10 cellular contexts compared by ENCODE assay signal in genomic region chr17:20206068-20206467, GRCh38.
DNase-seq lines count a peak whose midpoint lies in the region; ATAC-seq and TF ChIP-seq lines count a peak whose summit lies in the region.
"Had no signal": no experiment of that assay in that cellular context is flagged by ENCODE, and none has a peak within 500 bp of the region (broad histone marks: within the 10 kb centered on the region; RNA-seq: fewer than 3 reads in every experiment).

No MANE protein-coding gene starts in this region.

- peak; percentile 19 for DNase-seq in NCI-H82 (lab: John Stamatoyannopoulos, UW)
- no peak for DNase-seq in NCI-H82 treated with DMSO at 0.1 percent for 48 hours (lab: John Stamatoyannopoulos, UW; ENCODE audit: unreplicated experiment)
- DNase-seq in SK-N-SH = no peak
- DNase-seq in erythroblast (lab: John Stamatoyannopoulos, UW) = peak; percentile 77
- DNase-seq in stimulated activated CD4-positive, alpha-beta T cell treated with anti-CD3 and anti-CD28 coated beads, TNF-alpha, amount 100 ng/mL, for 48 hours (ENCODE audit: low read depth in 3 of 3) = peak in 2 of 3 donors; percentile 10 to 20
- no peak for DNase-seq in HFFc6
- no peak for DNase-seq in GM13977 (ENCODE audit: low spot score)
- DNase-seq: activated effector memory CD4-positive, alpha-beta T cell treated with anti-CD3 and anti-CD28 coated beads, Interleukin-2, amount 50 U/mL, for 16 hours; NCI-H1092 had no signal

- H3K27ac Mint-ChIP-seq in HFFc6 = no peak overlapping the region

- CTCF ChIA-PET in SK-N-SH (lab: Yijun Ruan, JAX) = interaction anchor here (1.5 to 1.8 kb wide), 3 partner anchors 21 to 85 kb away, joined by 3 to 8 read pairs (median 4); no protein-coding TSS in a partner anchor

- H3K36me3 ChIP-seq in SK-N-SH (replicated peaks in 1 of 2; ENCODE audit: control insufficient read depth in 1 of 2, insufficient read depth in 2 of 2, low read length in 1 of 2) = no peaks in the 10 kb centered on the region

- TF ChIP-seq EP300 in SK-N-SH (IDR thresholded peaks at IDR 0.05; ENCODE audit: borderline replicate concordance in 1 of 2, low read depth in 1 of 2, low read length in 1 of 2) = no peak

- peaks cover 67% of the 10 kb centered on the region for H3K4me1 Mint-ChIP-seq in HFFc6 (ENCODE audit: low read depth)

- no peak for TF ChIP-seq POLR2A in erythroblast (IDR thresholded peaks at IDR 0.05; ENCODE audit: low read length)

- in situ Hi-C loops in GM13977 (cut with MboI; ENCODE audit: low pct_unique_long_range_greater_than_20kb, low sequenced_read_pairs, unreplicated experiment) = no loop called here

- POLR2A ChIA-PET in SK-N-SH (lab: Yijun Ruan, JAX) = no interaction called here

- peaks cover 21% of the 10 kb centered on the region for H3F3A ChIP-seq in SK-N-SH (replicated peaks; ENCODE audit: insufficient read depth)

- TF ChIP-seq RAD21 in SK-N-SH (IDR thresholded peaks at IDR 0.05; ENCODE audit: low read length) = no peak

- no peak overlapping the region for H2AFZ ChIP-seq in SK-N-SH (ENCODE audit: low read depth)

- no peaks in the 10 kb centered on the region for H3K27me3 ChIP-seq in SK-N-SH (ENCODE audit: insufficient read depth)

- H4K20me1 ChIP-seq in SK-N-SH (ENCODE audit: insufficient read depth) = no peaks in the 10 kb centered on the region

- H3K9me2 ChIP-seq in SK-N-SH = no peaks in the 10 kb centered on the region

- no peak for TF ChIP-seq CTCF in SK-N-SH (IDR thresholded peaks at IDR 0.05)
- no peak for TF ChIP-seq CTCF in HFFc6 (IDR thresholded peaks at IDR 0.05)
- no peak for TF ChIP-seq CTCF in GM13977 (IDR thresholded peaks at IDR 0.05; ENCODE audit: extremely low read depth, insufficient read depth, missing control alignments)

- H3K9ac ChIP-seq in SK-N-SH = no peak overlapping the region

- WGBS in SK-N-SH (ENCODE audit: low lambda C conversion rate) = 81% methylated on average over 3 of the region's 3 CpGs

- peaks cover 0 to 6% of the 10 kb centered on the region in 2 experiments; a peak in 2 of 4 replicates for H3K4me1 ChIP-seq in SK-N-SH (ENCODE audit: control insufficient read depth in 1 of 2, insufficient read depth in 2 of 2, low read depth in 1 of 2, low read length in 1 of 2)

- no peaks in the 10 kb centered on the region for H3K9me3 ChIP-seq in SK-N-SH

- H3K4me3 ChIP-seq in SK-N-SH (ENCODE audit: low read depth in 2 of 2, low read length in 1 of 2) = no peak overlapping the region

- H3K4me2 ChIP-seq in SK-N-SH = 0 out of 2 replicates have a peak overlapping the region, but pooled peaks have one; percentile 7

- H3K9me3 Mint-ChIP-seq in HFFc6 = no peaks in the 10 kb centered on the region

- H3K27ac ChIP-seq in SK-N-SH (ENCODE audit: low read depth in 2 of 2, low read length in 1 of 2) = peak overlapping the region in 1 of 2 experiments; percentile 67; a peak in 3 of 4 replicates

- no peaks in the 10 kb centered on the region; the same call in none of the 2 replicates for H3K27me3 Mint-ChIP-seq in HFFc6 (ENCODE audit: insufficient read depth)

- peaks cover 15% of the 10 kb centered on the region; the same call in 1 of the 2 replicates for H3K36me3 Mint-ChIP-seq in HFFc6 (ENCODE audit: low read depth)

- no peaks in the 10 kb centered on the region for H3K79me2 ChIP-seq in SK-N-SH (ENCODE audit: insufficient read depth)

- no peak overlapping the region for H3K4me3 Mint-ChIP-seq in HFFc6

- no peak for ATAC-seq in GM21717 (IDR thresholded peaks at IDR 0.05; ENCODE audit: unreplicated experiment)

TF ChIP-seq in SK-N-SH, 30 proteins besides CTCF, POLR2A, EP300 and RAD21 (continues in another document):
- TF ChIP-seq TEAD4 (IDR thresholded peaks at IDR 0.05; ENCODE audit: borderline replicate concordance, insufficient read depth) (no peak), POLR2AphosphoS5 (IDR thresholded peaks at IDR 0.05; ENCODE audit: low read depth, low read length) (no peak), GATA2 (CRISPR knock-in tag; IDR thresholded peaks at IDR 0.05) (no peak), TCF12 (IDR thresholded peaks at IDR 0.05) (no peak), REST (IDR thresholded peaks at IDR 0.05; ENCODE audit: low read depth, low read length) (no peak), SIN3A (IDR thresholded peaks at IDR 0.05; ENCODE audit: borderline replicate concordance, low read depth, low read length) (no peak), TAF1 (IDR thresholded peaks at IDR 0.05; ENCODE audit: borderline replicate concordance, low read depth, low read length) (no peak), MAX (IDR thresholded peaks at IDR 0.05; ENCODE audit: low read depth) (no peak), NFIC (IDR thresholded peaks at IDR 0.05; ENCODE audit: borderline replicate concordance) (no peak), MXI1 (IDR thresholded peaks at IDR 0.05; ENCODE audit: low read depth, low read length) (no peak), FOSL2 (IDR thresholded peaks at IDR 0.05; ENCODE audit: borderline replicate concordance, low read depth) (no peak), JUND (IDR thresholded peaks at IDR 0.05) (no peak), RFX5 (IDR thresholded peaks at IDR 0.05; ENCODE audit: low read length) (no peak), ELF1 (IDR thresholded peaks at IDR 0.05) (no peak)
- TF ChIP-seq, protein P1, sequence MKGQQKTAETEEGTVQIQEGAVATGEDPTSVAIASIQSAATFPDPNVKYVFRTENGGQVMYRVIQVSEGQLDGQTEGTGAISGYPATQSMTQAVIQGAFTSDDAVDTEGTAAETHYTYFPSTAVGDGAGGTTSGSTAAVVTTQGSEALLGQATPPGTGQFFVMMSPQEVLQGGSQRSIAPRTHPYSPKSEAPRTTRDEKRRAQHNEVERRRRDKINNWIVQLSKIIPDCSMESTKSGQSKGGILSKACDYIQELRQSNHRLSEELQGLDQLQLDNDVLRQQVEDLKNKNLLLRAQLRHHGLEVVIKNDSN (IDR thresholded peaks at IDR 0.05; ENCODE audit: borderline replicate concordance, low read depth) = no peak
- TF ChIP-seq, protein P2, sequence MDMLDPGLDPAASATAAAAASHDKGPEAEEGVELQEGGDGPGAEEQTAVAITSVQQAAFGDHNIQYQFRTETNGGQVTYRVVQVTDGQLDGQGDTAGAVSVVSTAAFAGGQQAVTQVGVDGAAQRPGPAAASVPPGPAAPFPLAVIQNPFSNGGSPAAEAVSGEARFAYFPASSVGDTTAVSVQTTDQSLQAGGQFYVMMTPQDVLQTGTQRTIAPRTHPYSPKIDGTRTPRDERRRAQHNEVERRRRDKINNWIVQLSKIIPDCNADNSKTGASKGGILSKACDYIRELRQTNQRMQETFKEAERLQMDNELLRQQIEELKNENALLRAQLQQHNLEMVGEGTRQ (IDR thresholded peaks at IDR 0.05; ENCODE audit: borderline replicate concordance, low read depth, low read length) = no peak
- TF ChIP-seq, protein P3, sequence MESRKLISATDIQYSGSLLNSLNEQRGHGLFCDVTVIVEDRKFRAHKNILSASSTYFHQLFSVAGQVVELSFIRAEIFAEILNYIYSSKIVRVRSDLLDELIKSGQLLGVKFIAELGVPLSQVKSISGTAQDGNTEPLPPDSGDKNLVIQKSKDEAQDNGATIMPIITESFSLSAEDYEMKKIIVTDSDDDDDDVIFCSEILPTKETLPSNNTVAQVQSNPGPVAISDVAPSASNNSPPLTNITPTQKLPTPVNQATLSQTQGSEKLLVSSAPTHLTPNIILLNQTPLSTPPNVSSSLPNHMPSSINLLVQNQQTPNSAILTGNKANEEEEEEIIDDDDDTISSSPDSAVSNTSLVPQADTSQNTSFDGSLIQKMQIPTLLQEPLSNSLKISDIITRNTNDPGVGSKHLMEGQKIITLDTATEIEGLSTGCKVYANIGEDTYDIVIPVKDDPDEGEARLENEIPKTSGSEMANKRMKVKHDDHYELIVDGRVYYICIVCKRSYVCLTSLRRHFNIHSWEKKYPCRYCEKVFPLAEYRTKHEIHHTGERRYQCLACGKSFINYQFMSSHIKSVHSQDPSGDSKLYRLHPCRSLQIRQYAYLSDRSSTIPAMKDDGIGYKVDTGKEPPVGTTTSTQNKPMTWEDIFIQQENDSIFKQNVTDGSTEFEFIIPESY (IDR thresholded peaks at IDR 0.05; ENCODE audit: borderline replicate concordance, low read depth) = no peak
- TF ChIP-seq, protein P4, sequence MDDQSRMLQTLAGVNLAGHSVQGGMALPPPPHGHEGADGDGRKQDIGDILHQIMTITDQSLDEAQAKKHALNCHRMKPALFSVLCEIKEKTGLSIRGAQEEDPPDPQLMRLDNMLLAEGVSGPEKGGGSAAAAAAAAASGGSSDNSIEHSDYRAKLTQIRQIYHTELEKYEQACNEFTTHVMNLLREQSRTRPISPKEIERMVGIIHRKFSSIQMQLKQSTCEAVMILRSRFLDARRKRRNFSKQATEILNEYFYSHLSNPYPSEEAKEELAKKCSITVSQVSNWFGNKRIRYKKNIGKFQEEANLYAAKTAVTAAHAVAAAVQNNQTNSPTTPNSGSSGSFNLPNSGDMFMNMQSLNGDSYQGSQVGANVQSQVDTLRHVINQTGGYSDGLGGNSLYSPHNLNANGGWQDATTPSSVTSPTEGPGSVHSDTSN (IDR thresholded peaks at IDR 0.05) = no peak

Comparison
In these comparisons a context has a peak if more than half of its experiments do, and no peak if none do; other contexts are left out.
1. DNase-seq: peak in NCI-H82 (single experiment), erythroblast (2 of 2) and stimulated activated CD4-positive, alpha-beta T cell treated with anti-CD3 and anti-CD28 coated beads, TNF-alpha, amount 100 ng/mL, for 48 hours (2 of 3); none in NCI-H82 treated with DMSO at 0.1 percent for 48 hours (single experiment), SK-N-SH (single experiment), HFFc6 (single experiment) and GM13977 (single experiment).